In the genomic region with DNA sequence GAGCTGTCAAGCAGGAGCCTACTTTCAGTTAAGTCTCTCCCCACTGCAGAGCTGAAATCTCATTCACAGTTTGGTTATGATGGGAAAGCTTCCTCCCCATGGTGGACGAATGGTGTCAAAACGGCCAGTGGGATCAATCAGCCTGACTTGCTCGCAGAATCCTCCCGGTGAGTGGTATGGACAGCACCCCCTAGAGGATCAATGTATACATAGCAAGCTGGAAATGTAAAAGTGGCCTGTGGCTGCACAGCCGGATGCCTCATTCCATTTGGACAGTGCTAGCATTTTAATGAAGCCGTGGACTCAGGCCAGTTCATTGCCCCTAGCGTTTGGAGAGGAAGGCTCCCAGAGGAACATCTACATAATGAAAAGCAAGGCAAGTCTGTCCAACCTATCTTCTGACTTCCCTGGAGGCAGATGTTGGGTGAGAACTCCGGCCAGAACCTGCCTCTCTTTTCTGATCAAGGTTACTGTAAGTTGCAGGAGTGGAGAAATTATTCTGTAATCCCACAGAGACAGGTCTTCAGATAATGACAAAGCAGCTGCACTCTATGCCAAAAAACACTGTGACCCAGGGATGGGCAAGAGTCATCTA, we compare ENCODE assay signal across 1 cellular context.
TF ChIP-seq lines count a peak whose summit lies in the region.

No MANE protein-coding gene starts in this region.

TF ChIP-seq in GM23338, 12 proteins besides CTCF, POLR2A, EP300 and RAD21 (continued from another document):
- TF ChIP-seq, protein P1, sequence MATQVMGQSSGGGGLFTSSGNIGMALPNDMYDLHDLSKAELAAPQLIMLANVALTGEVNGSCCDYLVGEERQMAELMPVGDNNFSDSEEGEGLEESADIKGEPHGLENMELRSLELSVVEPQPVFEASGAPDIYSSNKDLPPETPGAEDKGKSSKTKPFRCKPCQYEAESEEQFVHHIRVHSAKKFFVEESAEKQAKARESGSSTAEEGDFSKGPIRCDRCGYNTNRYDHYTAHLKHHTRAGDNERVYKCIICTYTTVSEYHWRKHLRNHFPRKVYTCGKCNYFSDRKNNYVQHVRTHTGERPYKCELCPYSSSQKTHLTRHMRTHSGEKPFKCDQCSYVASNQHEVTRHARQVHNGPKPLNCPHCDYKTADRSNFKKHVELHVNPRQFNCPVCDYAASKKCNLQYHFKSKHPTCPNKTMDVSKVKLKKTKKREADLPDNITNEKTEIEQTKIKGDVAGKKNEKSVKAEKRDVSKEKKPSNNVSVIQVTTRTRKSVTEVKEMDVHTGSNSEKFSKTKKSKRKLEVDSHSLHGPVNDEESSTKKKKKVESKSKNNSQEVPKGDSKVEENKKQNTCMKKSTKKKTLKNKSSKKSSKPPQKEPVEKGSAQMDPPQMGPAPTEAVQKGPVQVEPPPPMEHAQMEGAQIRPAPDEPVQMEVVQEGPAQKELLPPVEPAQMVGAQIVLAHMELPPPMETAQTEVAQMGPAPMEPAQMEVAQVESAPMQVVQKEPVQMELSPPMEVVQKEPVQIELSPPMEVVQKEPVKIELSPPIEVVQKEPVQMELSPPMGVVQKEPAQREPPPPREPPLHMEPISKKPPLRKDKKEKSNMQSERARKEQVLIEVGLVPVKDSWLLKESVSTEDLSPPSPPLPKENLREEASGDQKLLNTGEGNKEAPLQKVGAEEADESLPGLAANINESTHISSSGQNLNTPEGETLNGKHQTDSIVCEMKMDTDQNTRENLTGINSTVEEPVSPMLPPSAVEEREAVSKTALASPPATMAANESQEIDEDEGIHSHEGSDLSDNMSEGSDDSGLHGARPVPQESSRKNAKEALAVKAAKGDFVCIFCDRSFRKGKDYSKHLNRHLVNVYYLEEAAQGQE (IDR thresholded peaks at IDR 0.05; ENCODE audit: unreplicated experiment): no peak
- no peak for TF ChIP-seq ZNF331 (CRISPR knock-in tag; IDR thresholded peaks at IDR 0.05; ENCODE audit: low read depth)
- TF ChIP-seq JUNB (IDR thresholded peaks at IDR 0.05; ENCODE audit: unreplicated experiment): no peak
TF ChIP-seq in GM23338: peak in this region for 0.
